20 cellular contexts compared by ENCODE assay signal in genomic region chr18:74699455-74699854, GRCh38.
A peak's percentile ranks its signal among the peaks of the same experiment; 100 is the strongest.
DNase-seq lines count a peak whose midpoint lies in the region; ATAC-seq and TF ChIP-seq lines count a peak whose summit lies in the region.
"Had no signal": no experiment of that assay in that cellular context is flagged by ENCODE, and none has a peak within 500 bp of the region (broad histone marks: within the 10 kb centered on the region; RNA-seq: fewer than 3 reads in every experiment).

No MANE protein-coding gene starts in this region.

- no peaks in the 10 kb centered on the region for H3K9me3 Mint-ChIP-seq in endothelial cell (ENCODE audit: unreplicated experiment)
- H3K9me3 Mint-ChIP-seq: CD4-positive, CD25-positive, alpha-beta regulatory T cell; CD8-positive, alpha-beta T cell; GM23338; H9; HFFc6 had no signal

- H3K27me3 ChIP-seq in SK-N-SH (ENCODE audit: insufficient read depth) = no peaks in the 10 kb centered on the region
- no peaks in the 10 kb centered on the region for H3K27me3 ChIP-seq in parathyroid adenoma (ENCODE audit: control insufficient read depth, insufficient read depth, low read length)
- no peaks in the 10 kb centered on the region for H3K27me3 ChIP-seq in osteoblast (ENCODE audit: insufficient read depth, low read length)
- H3K27me3 ChIP-seq: BLaER1 had no signal

- H3K9ac ChIP-seq in SK-N-SH (no peak overlapping the region), parathyroid adenoma (no peak overlapping the region)
- H3K9ac ChIP-seq: BLaER1 had no signal

- no peaks in the 10 kb centered on the region for H3K4me1 Mint-ChIP-seq in endothelial cell (ENCODE audit: unreplicated experiment)
- H3K4me1 Mint-ChIP-seq: B cell, H9 had no signal

- H3K4me3 ChIP-seq in SK-N-SH (ENCODE audit: low read depth in 2 of 2, low read length in 1 of 2) (no peak overlapping the region), parathyroid adenoma (ENCODE audit: low read depth, low read length) (no peak overlapping the region), osteoblast (ENCODE audit: insufficient read depth, low read length) (no peak overlapping the region)
- H3K4me3 ChIP-seq: BLaER1, GM23338 had no signal

- peaks cover 0 to 3% of the 10 kb centered on the region in 2 experiments for H3K36me3 ChIP-seq in SK-N-SH (replicated peaks in 1 of 2; ENCODE audit: control insufficient read depth in 1 of 2, insufficient read depth in 2 of 2, low read length in 1 of 2)
- H3K36me3 ChIP-seq in parathyroid adenoma (ENCODE audit: control insufficient read depth, insufficient read depth, low read length) = no peaks in the 10 kb centered on the region
- no peaks in the 10 kb centered on the region for H3K36me3 ChIP-seq in osteoblast (ENCODE audit: insufficient read depth, low read length)

- no peak overlapping the region for H3K4me3 Mint-ChIP-seq in endothelial cell (ENCODE audit: unreplicated experiment)
- H3K4me3 Mint-ChIP-seq: B cell; CD4-positive, CD25-positive, alpha-beta regulatory T cell; CD8-positive, alpha-beta T cell; GM23338; H9; HFFc6 had no signal

- CTCF ChIA-PET in SK-N-SH (lab: Yijun Ruan, JAX) = no interaction called here

- H3K4me2 ChIP-seq in SK-N-SH (no peak overlapping the region), parathyroid adenoma (ENCODE audit: low read length) (peak overlapping the region; percentile 44), osteoblast (ENCODE audit: insufficient read depth, low read length) (no peak overlapping the region)
- H3K4me2 ChIP-seq: BLaER1, GM23338 had no signal

- no peak overlapping the region for H3K27ac Mint-ChIP-seq in endothelial cell (ENCODE audit: unreplicated experiment)
- H3K27ac Mint-ChIP-seq: B cell; CD4-positive, CD25-positive, alpha-beta regulatory T cell; CD8-positive, alpha-beta T cell; GM23338; H9; HFFc6 had no signal

- no peaks in the 10 kb centered on the region; the same call in 1 of the 2 replicates for H3K79me2 ChIP-seq in SK-N-SH (ENCODE audit: insufficient read depth)
- no peaks in the 10 kb centered on the region for H3K79me2 ChIP-seq in parathyroid adenoma
- H3K79me2 ChIP-seq in osteoblast (ENCODE audit: insufficient read depth, low read length) = no peaks in the 10 kb centered on the region

- H3K9me3 ChIP-seq in SK-N-SH (no peaks in the 10 kb centered on the region), parathyroid adenoma (ENCODE audit: control insufficient read depth, low read length) (no peaks in the 10 kb centered on the region), osteoblast (ENCODE audit: low read depth, low read length) (no peaks in the 10 kb centered on the region)
- H3K9me3 ChIP-seq: BLaER1, Caco-2 had no signal

- no peak for ATAC-seq in SK-N-SH treated with all-trans-retinoic acid at 6 μM for 48 hours
- ATAC-seq: CD8-positive, alpha-beta T cell; GM23338; HCT116 had no signal

- H2AFZ ChIP-seq in SK-N-SH (ENCODE audit: low read depth) = no peak overlapping the region
- H2AFZ ChIP-seq in parathyroid adenoma = peak overlapping the region; percentile 14
- H2AFZ ChIP-seq in osteoblast (ENCODE audit: low read length) = no peak overlapping the region
- H2AFZ ChIP-seq: GM23338 had no signal

- no peaks in the 10 kb centered on the region for H3K27me3 Mint-ChIP-seq in endothelial cell (ENCODE audit: unreplicated experiment)
- H3K27me3 Mint-ChIP-seq: B cell; CD4-positive, CD25-positive, alpha-beta regulatory T cell had no signal

- POLR2A ChIA-PET in SK-N-SH (lab: Yijun Ruan, JAX) = no interaction called here

- no peak for TF ChIP-seq EP300 in SK-N-SH (IDR thresholded peaks at IDR 0.05; ENCODE audit: borderline replicate concordance in 1 of 2, low read depth in 1 of 2, low read length in 1 of 2)

- no peaks in the 10 kb centered on the region for H3K9me2 ChIP-seq in SK-N-SH

- no peaks in the 10 kb centered on the region for H3K36me3 Mint-ChIP-seq in endothelial cell (ENCODE audit: low read depth, unreplicated experiment)

- H3K27ac ChIP-seq in SK-N-SH (ENCODE audit: low read depth in 2 of 2, low read length in 1 of 2) (no peak overlapping the region), VCaP (peak overlapping the region; percentile 32), parathyroid adenoma (peak overlapping the region; percentile 13), osteoblast (ENCODE audit: low read depth, low read length) (no peak overlapping the region)
- H3K27ac ChIP-seq: BLaER1, C4-2B had no signal

- no peaks in the 10 kb centered on the region; a peak in 1 of 4 replicates for H3K4me1 ChIP-seq in SK-N-SH (ENCODE audit: control insufficient read depth in 1 of 2, insufficient read depth in 2 of 2, low read depth in 1 of 2, low read length in 1 of 2)
- no peaks in the 10 kb centered on the region for H3K4me1 ChIP-seq in parathyroid adenoma
- no peaks in the 10 kb centered on the region for H3K4me1 ChIP-seq in osteoblast (ENCODE audit: insufficient read depth, low read length)
- H3K4me1 ChIP-seq: BLaER1, Caco-2 had no signal

- TF ChIP-seq RAD21 in SK-N-SH (IDR thresholded peaks at IDR 0.05; ENCODE audit: low read length) = no peak

- no peak for TF ChIP-seq CTCF in SK-N-SH (IDR thresholded peaks at IDR 0.05)
- no peak for TF ChIP-seq CTCF in VCaP (conservative IDR thresholded peaks at IDR 0.05)
- TF ChIP-seq CTCF in parathyroid adenoma (IDR thresholded peaks at IDR 0.05) = no peak
- no peak for TF ChIP-seq CTCF in endothelial cell (IDR thresholded peaks at IDR 0.05; ENCODE audit: unreplicated experiment)
- no peak for TF ChIP-seq CTCF in osteoblast (IDR thresholded peaks at IDR 0.05; ENCODE audit: extremely low read depth, low read depth, low read length)

- H4K20me1 ChIP-seq in SK-N-SH (ENCODE audit: insufficient read depth) = no peaks in the 10 kb centered on the region
- no peaks in the 10 kb centered on the region for H4K20me1 ChIP-seq in osteoblast (ENCODE audit: insufficient read depth, low read length)
- H4K20me1 ChIP-seq: BLaER1 had no signal

- no peak for DNase-seq in SK-N-SH
- DNase-seq in endothelial cell (ENCODE audit: low spot score) = no peak
- no peak for DNase-seq in osteoblast (ENCODE audit: insufficient read length, low spot score, missing footprints)
- DNase-seq: 8988T; Caco-2; CD4-positive, CD25-positive, alpha-beta regulatory T cell; CD8-positive, alpha-beta T cell; DMS79; EL; GF-D8; H9; HFFc6 had no signal

- H3F3A ChIP-seq in SK-N-SH (replicated peaks; ENCODE audit: insufficient read depth) = no peaks in the 10 kb centered on the region

- 89% methylated on average over 3 of the region's 3 CpGs for WGBS in SK-N-SH (ENCODE audit: low lambda C conversion rate)

TF ChIP-seq in SK-N-SH, 30 proteins besides CTCF, POLR2A, EP300 and RAD21:
- 0 out of 2 replicates have a peak, but pooled peaks have one; percentile 37 for TF ChIP-seq REST (IDR thresholded peaks at IDR 0.05; ENCODE audit: low read depth, low read length)
- TF ChIP-seq SMC3 (IDR thresholded peaks at IDR 0.05; ENCODE audit: low read depth, low read length) = no peak

TF ChIP-seq in SK-N-SH treated with all-trans-retinoic acid at 6 μM for 48 hours, 23 proteins besides CTCF, POLR2A, EP300 and RAD21:
- TF ChIP-seq ZNF8 (CRISPR knock-in tag; IDR thresholded peaks at IDR 0.05) = no peak
TF ChIP-seq in SK-N-SH treated with all-trans-retinoic acid at 6 μM for 48 hours: peak in this region for 0.

Comparison
In these comparisons a context has a peak if more than half of its experiments do, and no peak if none do; other contexts are left out.
1. H3K27ac ChIP-seq: peak in VCaP (single experiment) and parathyroid adenoma (single experiment); none in SK-N-SH (0 of 2) and osteoblast (single experiment).